Comparison of ENCODE assay signal across 1 cellular context in genomic region chr10:59323036-59323459, GRCh38.
TF ChIP-seq lines count a peak whose summit lies in the region.

No MANE protein-coding gene starts in this region.

TF ChIP-seq in HepG2, 621 proteins besides CTCF, POLR2A, EP300 and RAD21 (continued from another document and continues in another):
- TF ChIP-seq E2F2 (CRISPR knock-in tag; IDR thresholded peaks at IDR 0.05; ENCODE audit: borderline replicate concordance) = no peak
- TF ChIP-seq, protein P1, sequence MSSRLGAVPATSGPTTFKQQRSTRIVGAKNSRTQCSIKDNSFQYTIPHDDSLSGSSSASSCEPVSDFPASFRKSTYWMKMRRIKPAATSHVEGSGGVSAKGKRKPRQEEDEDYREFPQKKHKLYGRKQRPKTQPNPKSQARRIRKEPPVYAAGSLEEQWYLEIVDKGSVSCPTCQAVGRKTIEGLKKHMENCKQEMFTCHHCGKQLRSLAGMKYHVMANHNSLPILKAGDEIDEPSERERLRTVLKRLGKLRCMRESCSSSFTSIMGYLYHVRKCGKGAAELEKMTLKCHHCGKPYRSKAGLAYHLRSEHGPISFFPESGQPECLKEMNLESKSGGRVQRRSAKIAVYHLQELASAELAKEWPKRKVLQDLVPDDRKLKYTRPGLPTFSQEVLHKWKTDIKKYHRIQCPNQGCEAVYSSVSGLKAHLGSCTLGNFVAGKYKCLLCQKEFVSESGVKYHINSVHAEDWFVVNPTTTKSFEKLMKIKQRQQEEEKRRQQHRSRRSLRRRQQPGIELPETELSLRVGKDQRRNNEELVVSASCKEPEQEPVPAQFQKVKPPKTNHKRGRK (CRISPR knock-in tag; IDR thresholded peaks at IDR 0.05) = no peak
- TF ChIP-seq ARID5B (CRISPR knock-in tag; IDR thresholded peaks at IDR 0.05) = peak; percentile 80
- no peak for TF ChIP-seq GPN1 (CRISPR knock-in tag; IDR thresholded peaks at IDR 0.05; ENCODE audit: borderline replicate concordance)
- no peak for TF ChIP-seq MAX (IDR thresholded peaks at IDR 0.05)
- TF ChIP-seq RCOR2 (CRISPR knock-in tag; IDR thresholded peaks at IDR 0.05) = no peak
- TF ChIP-seq ZNF792 (CRISPR knock-in tag; IDR thresholded peaks at IDR 0.05) = peak; percentile 47; the same call in 1 of the 2 replicates
- no peak for TF ChIP-seq BRD4 (CRISPR knock-in tag; IDR thresholded peaks at IDR 0.05)
- no peak for TF ChIP-seq ZNF784 (CRISPR knock-in tag; IDR thresholded peaks at IDR 0.05; ENCODE audit: borderline replicate concordance)
- TF ChIP-seq ZNF615 (CRISPR knock-in tag; IDR thresholded peaks at IDR 0.05; ENCODE audit: borderline replicate concordance) = no peak
- no peak for TF ChIP-seq LCORL (IDR thresholded peaks at IDR 0.05)
- TF ChIP-seq LCORL (CRISPR knock-in tag; IDR thresholded peaks at IDR 0.05) = peak; percentile 17; the same call in 1 of the 2 replicates
- no peak for TF ChIP-seq CREB3 (CRISPR knock-in tag; IDR thresholded peaks at IDR 0.05)
- TF ChIP-seq, protein P2, sequence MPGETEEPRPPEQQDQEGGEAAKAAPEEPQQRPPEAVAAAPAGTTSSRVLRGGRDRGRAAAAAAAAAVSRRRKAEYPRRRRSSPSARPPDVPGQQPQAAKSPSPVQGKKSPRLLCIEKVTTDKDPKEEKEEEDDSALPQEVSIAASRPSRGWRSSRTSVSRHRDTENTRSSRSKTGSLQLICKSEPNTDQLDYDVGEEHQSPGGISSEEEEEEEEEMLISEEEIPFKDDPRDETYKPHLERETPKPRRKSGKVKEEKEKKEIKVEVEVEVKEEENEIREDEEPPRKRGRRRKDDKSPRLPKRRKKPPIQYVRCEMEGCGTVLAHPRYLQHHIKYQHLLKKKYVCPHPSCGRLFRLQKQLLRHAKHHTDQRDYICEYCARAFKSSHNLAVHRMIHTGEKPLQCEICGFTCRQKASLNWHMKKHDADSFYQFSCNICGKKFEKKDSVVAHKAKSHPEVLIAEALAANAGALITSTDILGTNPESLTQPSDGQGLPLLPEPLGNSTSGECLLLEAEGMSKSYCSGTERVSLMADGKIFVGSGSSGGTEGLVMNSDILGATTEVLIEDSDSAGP (CRISPR knock-in tag; IDR thresholded peaks at IDR 0.05; ENCODE audit: borderline replicate concordance) = no peak
- peak; percentile 55 for TF ChIP-seq ASH2L (IDR thresholded peaks at IDR 0.05; ENCODE audit: insufficient read length, low read depth, low read length)
- peak; percentile 62; the same call in 1 of the 2 replicates for TF ChIP-seq HMG20A (CRISPR knock-in tag; IDR thresholded peaks at IDR 0.05; ENCODE audit: borderline replicate concordance)
- TF ChIP-seq ISL2 (CRISPR knock-in tag; IDR thresholded peaks at IDR 0.05) = no peak
- 0 out of 2 replicates have a peak, but pooled peaks have one; percentile 51 for TF ChIP-seq ZFP90 (CRISPR knock-in tag; IDR thresholded peaks at IDR 0.05; ENCODE audit: borderline replicate concordance)
- TF ChIP-seq CENPX (CRISPR knock-in tag; IDR thresholded peaks at IDR 0.05) = no peak
- TF ChIP-seq, protein P3, sequence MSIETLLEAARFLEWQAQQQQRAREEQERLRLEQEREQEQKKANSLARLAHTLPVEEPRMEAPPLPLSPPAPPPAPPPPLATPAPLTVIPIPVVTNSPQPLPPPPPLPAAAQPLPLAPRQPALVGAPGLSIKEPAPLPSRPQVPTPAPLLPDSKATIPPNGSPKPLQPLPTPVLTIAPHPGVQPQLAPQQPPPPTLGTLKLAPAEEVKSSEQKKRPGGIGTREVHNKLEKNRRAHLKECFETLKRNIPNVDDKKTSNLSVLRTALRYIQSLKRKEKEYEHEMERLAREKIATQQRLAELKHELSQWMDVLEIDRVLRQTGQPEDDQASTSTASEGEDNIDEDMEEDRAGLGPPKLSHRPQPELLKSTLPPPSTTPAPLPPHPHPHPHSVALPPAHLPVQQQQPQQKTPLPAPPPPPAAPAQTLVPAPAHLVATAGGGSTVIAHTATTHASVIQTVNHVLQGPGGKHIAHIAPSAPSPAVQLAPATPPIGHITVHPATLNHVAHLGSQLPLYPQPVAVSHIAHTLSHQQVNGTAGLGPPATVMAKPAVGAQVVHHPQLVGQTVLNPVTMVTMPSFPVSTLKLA (IDR thresholded peaks at IDR 0.05) = no peak
- TF ChIP-seq ZNF350 (CRISPR knock-in tag; IDR thresholded peaks at IDR 0.05; ENCODE audit: borderline replicate concordance, low read depth) = no peak
- TF ChIP-seq NCOR1 (IDR thresholded peaks at IDR 0.05; ENCODE audit: borderline replicate concordance, low read length) = 0 out of 2 replicates have a peak, but pooled peaks have one; percentile 26
- no peak for TF ChIP-seq ZNF383 (CRISPR knock-in tag; IDR thresholded peaks at IDR 0.05; ENCODE audit: borderline replicate concordance)
- no peak for TF ChIP-seq RBM22 (optimal IDR thresholded peaks at IDR 0.05; ENCODE audit: low read length)
- no peak for TF ChIP-seq ZNF83 (CRISPR knock-in tag; IDR thresholded peaks at IDR 0.05; ENCODE audit: borderline replicate concordance)
- TF ChIP-seq, protein P4, sequence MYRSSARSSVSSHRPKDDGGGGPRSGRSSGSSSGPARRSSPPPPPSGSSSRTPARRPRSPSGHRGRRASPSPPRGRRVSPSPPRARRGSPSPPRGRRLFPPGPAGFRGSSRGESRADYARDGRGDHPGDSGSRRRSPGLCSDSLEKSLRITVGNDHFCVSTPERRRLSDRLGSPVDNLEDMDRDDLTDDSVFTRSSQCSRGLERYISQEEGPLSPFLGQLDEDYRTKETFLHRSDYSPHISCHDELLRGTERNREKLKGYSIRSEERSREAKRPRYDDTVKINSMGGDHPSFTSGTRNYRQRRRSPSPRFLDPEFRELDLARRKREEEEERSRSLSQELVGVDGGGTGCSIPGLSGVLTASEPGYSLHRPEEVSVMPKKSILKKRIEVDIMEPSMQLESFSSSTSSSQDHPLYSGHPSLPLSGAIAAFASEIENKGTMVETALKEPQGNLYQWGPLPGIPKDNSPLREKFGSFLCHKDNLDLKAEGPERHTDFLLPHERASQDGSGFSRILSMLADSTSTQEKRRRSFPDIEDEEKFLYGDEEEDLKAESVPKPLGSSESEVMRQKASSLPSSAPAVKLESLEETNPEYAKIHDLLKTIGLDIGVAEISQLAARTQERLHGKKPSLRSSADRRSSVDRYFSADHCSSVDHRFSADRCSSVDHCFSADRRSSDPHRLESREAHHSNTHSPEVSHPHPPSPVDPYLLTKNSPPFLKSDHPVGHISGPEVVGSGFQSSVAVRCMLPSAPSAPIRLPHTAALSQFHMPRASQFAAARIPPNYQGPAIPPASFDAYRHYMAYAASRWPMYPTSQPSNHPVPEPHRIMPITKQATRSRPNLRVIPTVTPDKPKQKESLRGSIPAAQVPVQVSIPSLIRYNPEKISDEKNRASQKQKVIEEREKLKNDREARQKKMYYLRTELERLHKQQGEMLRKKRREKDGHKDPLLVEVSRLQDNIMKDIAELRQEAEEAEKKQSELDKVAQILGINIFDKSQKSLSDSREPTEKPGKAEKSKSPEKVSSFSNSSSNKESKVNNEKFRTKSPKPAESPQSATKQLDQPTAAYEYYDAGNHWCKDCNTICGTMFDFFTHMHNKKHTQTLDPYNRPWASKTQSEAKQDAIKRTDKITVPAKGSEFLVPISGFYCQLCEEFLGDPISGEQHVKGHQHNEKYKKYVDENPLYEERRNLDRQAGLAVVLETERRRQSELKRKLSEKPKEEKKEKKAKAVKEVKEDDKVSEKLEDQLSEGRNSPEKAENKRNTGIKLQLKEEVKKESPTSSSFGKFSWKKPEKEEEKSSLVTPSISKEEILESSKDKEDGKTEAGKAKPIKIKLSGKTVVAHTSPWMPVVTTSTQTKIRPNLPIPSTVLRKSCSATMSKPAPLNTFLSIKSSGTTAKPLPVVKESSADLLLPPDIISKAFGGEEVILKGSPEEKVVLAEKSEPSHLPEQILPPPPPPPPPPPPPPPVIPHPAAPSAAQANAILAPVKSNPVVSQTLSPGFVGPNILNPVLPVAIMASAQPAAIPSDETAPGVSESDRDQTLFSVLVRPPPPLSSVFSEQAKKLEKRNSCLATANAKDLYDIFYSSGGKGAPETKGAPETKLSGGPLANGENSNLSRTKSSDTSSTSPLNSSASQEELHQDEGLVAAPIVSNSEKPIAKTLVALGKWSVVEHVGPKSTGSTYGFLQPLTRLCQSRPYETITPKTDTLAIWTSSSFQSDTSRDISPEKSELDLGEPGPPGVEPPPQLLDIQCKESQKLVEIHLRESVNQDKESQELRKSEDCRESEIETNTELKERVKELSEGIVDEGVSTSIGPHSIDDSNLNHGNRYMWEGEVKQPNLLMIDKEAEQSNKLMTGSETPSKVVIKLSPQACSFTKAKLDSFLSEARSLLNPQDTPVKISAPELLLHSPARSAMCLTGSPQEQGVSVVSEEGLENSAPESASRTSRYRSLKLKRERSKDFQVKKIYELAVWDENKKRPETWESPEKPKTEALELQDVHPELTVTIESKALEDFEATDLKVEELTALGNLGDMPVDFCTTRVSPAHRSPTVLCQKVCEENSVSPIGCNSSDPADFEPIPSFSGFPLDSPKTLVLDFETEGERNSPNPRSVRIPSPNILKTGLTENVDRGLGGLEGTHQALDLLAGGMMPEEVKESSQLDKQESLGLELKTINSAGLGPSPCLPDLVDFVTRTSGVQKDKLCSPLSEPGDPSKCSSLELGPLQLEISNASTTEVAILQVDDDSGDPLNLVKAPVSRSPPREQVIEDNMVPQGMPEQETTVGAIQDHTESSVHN (CRISPR knock-in tag; IDR thresholded peaks at IDR 0.05) = no peak
- TF ChIP-seq ELF3 (CRISPR knock-in tag; IDR thresholded peaks at IDR 0.05) = no peak
- peak; percentile 55 for TF ChIP-seq SAP130 (CRISPR knock-in tag; IDR thresholded peaks at IDR 0.05; ENCODE audit: low read depth)
- TF ChIP-seq SAFB2 (CRISPR knock-in tag; IDR thresholded peaks at IDR 0.05; ENCODE audit: borderline replicate concordance, low read depth) = no peak
- no peak for TF ChIP-seq ZNF644 (CRISPR knock-in tag; IDR thresholded peaks at IDR 0.05; ENCODE audit: low read depth)
- no peak for TF ChIP-seq DNMT1 (CRISPR knock-in tag; IDR thresholded peaks at IDR 0.05)
- no peak for TF ChIP-seq TP53 (CRISPR knock-in tag; conservative IDR thresholded peaks at IDR 0.05)
- TF ChIP-seq ZSCAN9 (CRISPR knock-in tag; IDR thresholded peaks at IDR 0.05; ENCODE audit: borderline replicate concordance) = no peak
- TF ChIP-seq ZKSCAN1 (IDR thresholded peaks at IDR 0.05; ENCODE audit: low read length) = no peak
- TF ChIP-seq ZNF556 (CRISPR knock-in tag; IDR thresholded peaks at IDR 0.05; ENCODE audit: borderline replicate concordance) = peak; percentile 31; the same call in 1 of the 2 replicates
- no peak for TF ChIP-seq TSC22D2 (CRISPR knock-in tag; IDR thresholded peaks at IDR 0.05; ENCODE audit: borderline replicate concordance)
